ENCODE assay signal across 33 cellular contexts in genomic region chrY:14468131-14468683, GRCh38. TPM values are rescaled to one million over a fixed set of nuclear protein-coding genes. Genes with fewer than 3 reads are reported as not detected.
"Had no signal": no experiment of that assay in that cellular context is flagged by ENCODE, and none has a peak within 500 bp of the region (broad histone marks: within the 10 kb centered on the region; RNA-seq: fewer than 3 reads in every experiment).

No MANE protein-coding gene starts in this region.

- H3K27me3 Mint-ChIP-seq: activated naive CD4-positive, alpha-beta T cell treated with anti-CD3 and anti-CD28 coated beads, Interleukin-2, amount 10 ng/mL, durations not matched to agents 7 days and 5 days; activated naive CD8-positive, alpha-beta T cell; activated naive CD8-positive, alpha-beta T cell treated with anti-CD3 and anti-CD28 coated beads, Interleukin-2, amount 50 U/mL, for 24 hours; brain had no signal

- H3K9me3 ChIP-seq: SJSA1, SK-N-SH had no signal

- H3K4me1 ChIP-seq: SJSA1 had no signal

- H3K4me3 Mint-ChIP-seq: activated CD8-positive, alpha-beta T cell treated with anti-CD3 and anti-CD28 coated beads, Interleukin-2, amount 10 ng/mL, durations not matched to agents 7 days and 5 days; activated naive CD4-positive, alpha-beta T cell treated with anti-CD3 and anti-CD28 coated beads, Interleukin-2, amount 10 ng/mL, durations not matched to agents 7 days and 5 days; activated naive CD8-positive, alpha-beta T cell; activated naive CD8-positive, alpha-beta T cell treated with anti-CD3 and anti-CD28 coated beads, Interleukin-2, amount 50 U/mL, for 24 hours; brain; T-helper 1 cell treated with Interleukin-12 subunit alpha and Interleukin-12 subunit beta and Interleukin-4 antibody, amounts not matched to agents 30 μg/mL and 1 μg/mL, for 36 hours had no signal

- H3K9me3 Mint-ChIP-seq: activated naive CD4-positive, alpha-beta T cell treated with anti-CD3 and anti-CD28 coated beads, Interleukin-2, amount 10 ng/mL, durations not matched to agents 7 days and 5 days; activated naive CD8-positive, alpha-beta T cell treated with anti-CD3 and anti-CD28 coated beads, Interleukin-2, amount 50 U/mL, for 24 hours; brain; T-helper 1 cell treated with Interleukin-12 subunit alpha and Interleukin-12 subunit beta and Interleukin-4 antibody, amounts not matched to agents 30 μg/mL and 1 μg/mL, for 36 hours had no signal

- H3K27ac Mint-ChIP-seq: activated CD8-positive, alpha-beta T cell treated with anti-CD3 and anti-CD28 coated beads, Interleukin-2, amount 10 ng/mL, durations not matched to agents 7 days and 5 days; activated naive CD4-positive, alpha-beta T cell treated with anti-CD3 and anti-CD28 coated beads, Interleukin-2, amount 10 ng/mL, durations not matched to agents 7 days and 5 days; activated naive CD8-positive, alpha-beta T cell; activated naive CD8-positive, alpha-beta T cell treated with anti-CD3 and anti-CD28 coated beads, Interleukin-2, amount 50 U/mL, for 24 hours; brain; T-helper 1 cell treated with Interleukin-12 subunit alpha and Interleukin-12 subunit beta and Interleukin-4 antibody, amounts not matched to agents 30 μg/mL and 1 μg/mL, for 36 hours had no signal

- H3K36me3 ChIP-seq: SJSA1, WERI-Rb-1 had no signal

- H3K4me3 ChIP-seq: SJSA1 had no signal

- DNase-seq: activated CD4-positive, alpha-beta T cell treated with anti-CD3 and anti-CD28 coated beads for 1 hour; activated CD4-positive, alpha-beta T cell treated with anti-CD3 and anti-CD28 coated beads for 48 hours; activated CD4-positive, alpha-beta T cell treated with anti-CD3 and anti-CD28 coated beads, Interleukin-2, amount 50 U/mL, for 48 hours; activated CD4-positive, CD25-positive, alpha-beta regulatory T cell; activated CD8-positive, alpha-beta memory T cell treated with anti-CD3 and anti-CD28 coated beads, Interleukin-2, amount 50 U/mL, for 48 hours; activated CD8-positive, alpha-beta T cell treated with anti-CD3 and anti-CD28 coated beads, Interleukin-2, amount 10 ng/mL, durations not matched to agents 7 days and 5 days; activated effector memory CD4-positive, alpha-beta T cell treated with Interleukin-2 at 50 U/mL for 16 hours; activated naive CD4-positive, alpha-beta T cell treated with anti-CD3 and anti-CD28 coated beads, Interleukin-2, amount 10 ng/mL, durations not matched to agents 7 days and 5 days; activated naive CD8-positive, alpha-beta T cell treated with anti-CD3 and anti-CD28 coated beads, Interleukin-2, amount 50 U/mL, for 24 hours; activated T-cell treated with anti-CD3 and anti-CD28 coated beads, Interleukin-2, amount 50 U/mL, for 48 hours; anterior cingulate cortex; central memory CD4-positive, alpha-beta T cell; NCI-H1092 treated with DMSO at 0.1 percent for 48 hours; NCI-H1417; NCI-H146; NCI-H187; NCI-H2029 treated with DMSO at 0.1 percent for 48 hours; NCI-H2107; NCI-H2171 treated with DMSO at 0.1 percent for 48 hours; NCI-H2227 treated with DMSO at 0.1 percent for 48 hours; NCI-H446; NCI-H510A treated with DMSO at 0.1 percent for 48 hours; NCI-H526 treated with DMSO at 0.1 percent for 48 hours; NCI-H774; SHP77 treated with DMSO at 0.1 percent for 48 hours; SK-N-SH; WERI-Rb-1 had no signal

- H3K36me3 Mint-ChIP-seq: activated naive CD4-positive, alpha-beta T cell treated with anti-CD3 and anti-CD28 coated beads, Interleukin-2, amount 10 ng/mL, durations not matched to agents 7 days and 5 days; activated naive CD8-positive, alpha-beta T cell; brain had no signal

- ATAC-seq: activated CD8-positive, alpha-beta T cell treated with anti-CD3 and anti-CD28 coated beads, Interleukin-2, amount 10 ng/mL, durations not matched to agents 7 days and 5 days; activated naive CD8-positive, alpha-beta T cell treated with anti-CD3 and anti-CD28 coated beads, Interleukin-2, amount 50 U/mL, for 24 hours; Panc1 had no signal

- H3K4me1 Mint-ChIP-seq: activated naive CD4-positive, alpha-beta T cell treated with anti-CD3 and anti-CD28 coated beads, Interleukin-2, amount 10 ng/mL, durations not matched to agents 7 days and 5 days; activated naive CD8-positive, alpha-beta T cell treated with anti-CD3 and anti-CD28 coated beads, Interleukin-2, amount 50 U/mL, for 24 hours; brain had no signal

- H3K27ac ChIP-seq: SJSA1, WERI-Rb-1 had no signal

RNA-seq across cellular contexts. Expression of gene NLGN4Y, which starts 56.1 kb away (rescaled TPM):
- total RNA-seq: RPMI7951 had no signal
- polyA plus RNA-seq: SK-N-SH had no signal
